Comparison of ENCODE assay signal across 7 cellular contexts in genomic region chr2:73176205-73176880, GRCh38. TPM values are rescaled to one million over a fixed set of nuclear protein-coding genes. Genes with fewer than 3 reads are reported as not detected.
A peak's percentile ranks its signal among the peaks of the same experiment; 100 is the strongest.
DNase-seq lines count a peak whose midpoint lies in the region; TF ChIP-seq lines count a peak whose summit lies in the region.

No MANE protein-coding gene starts in this region.

- H3K27me3 Mint-ChIP-seq in neural crest cell (ENCODE audit: low read depth): peaks cover 93% of the 10 kb centered on the region

- H3K36me3 Mint-ChIP-seq in neural crest cell (ENCODE audit: low read depth): no peaks in the 10 kb centered on the region

- H3K27ac Mint-ChIP-seq in neural crest cell (ENCODE audit: unreplicated experiment): no peak overlapping the region

- no peaks in the 10 kb centered on the region for H3K4me1 ChIP-seq in SJCRH30

- TF ChIP-seq CTCF in GM20000 (IDR thresholded peaks at IDR 0.05; ENCODE audit: extremely low read depth, missing control alignments) (no peak), epithelial cell of esophagus (IDR thresholded peaks at IDR 0.05; ENCODE audit: insufficient read depth, low read depth, low read length, missing control alignments) (no peak), neural crest cell (conservative IDR thresholded peaks at IDR 0.05) (no peak)

- peaks cover 6% of the 10 kb centered on the region; the same call in 1 of the 2 replicates for H3K27me3 ChIP-seq in SJCRH30

- peak overlapping the region; percentile 88 for H3K4me3 Mint-ChIP-seq in neural crest cell

- H3K9me3 Mint-ChIP-seq in neural crest cell: no peaks in the 10 kb centered on the region

- DNase-seq in GM20000 (ENCODE audit: low spot score): peak; percentile 34
- DNase-seq in SJCRH30: peak; percentile 27 to 45
- no peak for DNase-seq in epithelial cell of esophagus (ENCODE audit: low read depth)
- DNase-seq in neural crest cell (ENCODE audit: low read depth, low spot score): no peak
- no peak for DNase-seq in activated CD4-positive, CD25-positive, alpha-beta regulatory T cell (lab: John Stamatoyannopoulos, UW)
- no peak for DNase-seq in GOT3 (lab: John Stamatoyannopoulos, UW)
- DNase-seq in superior temporal gyrus (ENCODE audit: extremely low spot score): no peak

- H3K9me3 ChIP-seq in SJCRH30 (replicated peaks): no peaks in the 10 kb centered on the region

- H3K27ac ChIP-seq in SJCRH30: no peak overlapping the region

- H3K4me3 ChIP-seq in SJCRH30: peak overlapping the region; percentile 59
- peak overlapping the region; percentile 25 for H3K4me3 ChIP-seq in epithelial cell of esophagus (ENCODE audit: low read length)

- H3K4me1 Mint-ChIP-seq in neural crest cell: peaks cover 18% of the 10 kb centered on the region

- no peaks in the 10 kb centered on the region for H3K36me3 ChIP-seq in SJCRH30

RNA-seq across cellular contexts. Expression of gene NOTO, which starts 26.0 kb away (rescaled TPM):
- not detected in 2 replicates for total RNA-seq in SJCRH30 (2014; rRNA removed; shearing (Covaris generic))
- not detected in 2 replicates for total RNA-seq in neural crest cell

RNA-seq across cellular contexts. Expression of gene SMYD5, which starts 37.7 kb away (rescaled TPM):
- total RNA-seq in SJCRH30 (2014; rRNA removed; shearing (Covaris generic)): 40.2 and 44.4 TPM in 2 replicates
- 33.7 and 33.9 TPM in 2 replicates for total RNA-seq in neural crest cell

RNA-seq across cellular contexts. Expression of gene PRADC1, which starts 56.7 kb away (rescaled TPM):
- total RNA-seq in SJCRH30 (2014; rRNA removed; shearing (Covaris generic)): 28.9 and 42.0 TPM in 2 replicates
- 11.4 and 11.7 TPM in 2 replicates for total RNA-seq in neural crest cell

RNA-seq across cellular contexts. Expression of gene CCT7, which starts 57.8 kb away (rescaled TPM):
- 815 and 876 TPM in 2 replicates for total RNA-seq in SJCRH30 (2014; rRNA removed; shearing (Covaris generic))
- 446 and 460 TPM in 2 replicates for total RNA-seq in neural crest cell

Comparison
In these comparisons a context has a peak if more than half of its experiments do, and no peak if none do; other contexts are left out.
1. DNase-seq: peak in GM20000 (single experiment) and SJCRH30 (2 of 2); none in epithelial cell of esophagus (single experiment), neural crest cell (single experiment), activated CD4-positive, CD25-positive, alpha-beta regulatory T cell (0 of 4), GOT3 (single experiment) and superior temporal gyrus (single experiment).